In the genomic region with DNA sequence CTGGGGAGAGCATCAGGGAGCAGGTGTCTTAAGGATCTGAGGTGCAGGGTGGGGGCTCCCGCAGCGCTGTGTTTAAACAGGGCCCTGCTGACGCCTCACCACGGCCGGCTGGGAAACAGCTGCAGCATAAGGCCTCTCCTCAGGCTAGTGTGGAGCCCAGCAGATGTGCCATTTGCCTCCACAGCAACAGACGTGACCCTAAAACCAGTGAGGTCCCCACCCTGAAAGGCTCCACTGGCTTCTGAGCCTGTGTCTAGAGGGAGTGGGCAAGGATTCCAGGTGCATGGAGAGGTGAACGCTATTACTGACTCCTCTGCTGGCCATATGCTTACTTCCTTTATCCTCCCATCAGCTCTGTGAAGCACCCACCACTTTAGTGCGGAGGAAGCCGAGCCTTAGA, we compare ENCODE assay signal across 10 cellular contexts. TPM values are rescaled to one million over a fixed set of nuclear protein-coding genes. Genes with fewer than 3 reads are reported as not detected.
DNase-seq lines count a peak whose midpoint lies in the region; ATAC-seq and TF ChIP-seq lines count a peak whose summit lies in the region.
"Had no signal": no experiment of that assay in that cellular context is flagged by ENCODE, and none has a peak within 500 bp of the region (broad histone marks: within the 10 kb centered on the region; RNA-seq: fewer than 3 reads in every experiment).

No MANE protein-coding gene starts in this region.

- no peaks in the 10 kb centered on the region for H3K27me3 Mint-ChIP-seq in nephron progenitor cell (ENCODE audit: low read depth, poor library complexity)
- H3K27me3 Mint-ChIP-seq in CD14-positive monocyte (ENCODE audit: low read depth in 3 of 3): peaks cover 1 to 6% (median 3%) of the 10 kb centered on the region in 3 donors
- H3K27me3 Mint-ChIP-seq: CD4-positive, CD25-positive, alpha-beta regulatory T cell had no signal

- CTCF ChIA-PET in mammary epithelial cell (lab: Charles Lee; ENCODE audit: low non-redundant PET): no interaction called here

- H3K27ac ChIP-seq in ACC112 (ENCODE audit: low read depth, low read length) (peak overlapping the region; percentile 14; the same call in 1 of the 2 replicates), mammary epithelial cell (ENCODE audit: insufficient read depth, low read depth, low read length) (peak overlapping the region; percentile 85)

- H3K4me3 Mint-ChIP-seq in nephron progenitor cell (peak overlapping the region; percentile 29), CD14-positive monocyte (no peak overlapping the region)
- H3K4me3 Mint-ChIP-seq: CD4-positive, CD25-positive, alpha-beta regulatory T cell; dendritic cell treated with granulocyte-macrophage colony-stimulating factor and Interleukin-4, amounts not matched to agents 40 ng/mL and 50 ng/mL, for 4 days had no signal

- H3K79me2 ChIP-seq in ACC112 (ENCODE audit: control insufficient read depth, insufficient read depth, low read length, unreplicated experiment) (no peaks in the 10 kb centered on the region), mammary epithelial cell (ENCODE audit: insufficient read depth, low read length) (no peaks in the 10 kb centered on the region)

- peaks cover 13% of the 10 kb centered on the region for H3K9me3 Mint-ChIP-seq in nephron progenitor cell
- no peaks in the 10 kb centered on the region for H3K9me3 Mint-ChIP-seq in CD14-positive monocyte
- H3K9me3 Mint-ChIP-seq: CD4-positive, CD25-positive, alpha-beta regulatory T cell; dendritic cell treated with granulocyte-macrophage colony-stimulating factor and Interleukin-4, amounts not matched to agents 40 ng/mL and 50 ng/mL, for 4 days had no signal

- no peak for ATAC-seq in HG03139 (IDR thresholded peaks at IDR 0.05; ENCODE audit: unreplicated experiment)

- no peak overlapping the region for H3K4me3 ChIP-seq in ACC112 (ENCODE audit: low read depth, low read length)
- no peak overlapping the region for H3K4me3 ChIP-seq in mammary epithelial cell (replicated peaks in 1 of 3; ENCODE audit: insufficient read depth in 1 of 3, low read depth in 2 of 3, low read length in 3 of 3)

- no peaks in the 10 kb centered on the region for H3K9me3 ChIP-seq in mammary epithelial cell (replicated peaks; ENCODE audit: insufficient read depth, low read length)

- peak overlapping the region; percentile 98 for H3K27ac Mint-ChIP-seq in nephron progenitor cell
- H3K27ac Mint-ChIP-seq in CD14-positive monocyte: no peak overlapping the region

- peak overlapping the region; percentile 50 for H3K4me2 ChIP-seq in mammary epithelial cell (ENCODE audit: insufficient read depth, low read depth, low read length)

- peaks cover 19% of the 10 kb centered on the region for H3K4me1 ChIP-seq in ACC112 (ENCODE audit: control insufficient read depth, insufficient read depth, low read length, unreplicated experiment)
- peaks cover 75% of the 10 kb centered on the region for H3K4me1 ChIP-seq in mammary epithelial cell (ENCODE audit: insufficient read depth, low read length)

- TF ChIP-seq CTCF in mammary epithelial cell (conservative IDR thresholded peaks at IDR 0.05 in 1 of 2, IDR thresholded peaks at IDR 0.05 in 1 of 2; ENCODE audit: extremely low read depth in 1 of 2, insufficient read depth in 1 of 2, low read depth in 1 of 2, low read length in 2 of 2) (no peak), nephron progenitor cell (IDR thresholded peaks at IDR 0.05) (no peak), CD14-positive monocyte (IDR thresholded peaks at IDR 0.05) (no peak)

- no TSS peak for BruUV-seq in mammary epithelial cell (replicated peaks; lab: Mats Ljungman, UMichigan)

- peak; percentile 75 for DNase-seq in NCI-H146 treated with DMSO at 0.1 percent for 48 hours (lab: John Stamatoyannopoulos, UW; ENCODE audit: unreplicated experiment)
- DNase-seq in mammary epithelial cell: no peak
- DNase-seq in nephron progenitor cell: no peak
- no peak for DNase-seq in NCI-H774 (lab: John Stamatoyannopoulos, UW)
- DNase-seq in GDM1 (lab: John Stamatoyannopoulos, UW): no peak
- DNase-seq in CD14-positive monocyte (ENCODE audit: low spot score): no peak
- DNase-seq: CD4-positive, CD25-positive, alpha-beta regulatory T cell had no signal

- in situ Hi-C loops in mammary epithelial cell (cut with MboI; ENCODE audit: low sequenced_read_pairs in 2 of 2): no loop called here

- H3K36me3 ChIP-seq in ACC112 (ENCODE audit: insufficient read depth, low read length) (no peaks in the 10 kb centered on the region), mammary epithelial cell (ENCODE audit: insufficient read depth, low read length) (no peaks in the 10 kb centered on the region)

- H3K4me1 Mint-ChIP-seq in nephron progenitor cell (peaks cover 76% of the 10 kb centered on the region), CD14-positive monocyte (peaks cover 31% of the 10 kb centered on the region)

- WGBS in mammary epithelial cell (ENCODE audit: low coverage, missing lambda C conversion rate): 62% methylated on average over 9 of the region's 9 CpGs

- H3K27me3 ChIP-seq in ACC112 (ENCODE audit: insufficient read depth, low read length): no peaks in the 10 kb centered on the region
- H3K27me3 ChIP-seq in mammary epithelial cell (ENCODE audit: insufficient read depth, low read length): no peaks in the 10 kb centered on the region

- H4K20me1 ChIP-seq in mammary epithelial cell (ENCODE audit: insufficient read depth, low read length): no peaks in the 10 kb centered on the region

- no peak overlapping the region for H3K9ac ChIP-seq in mammary epithelial cell (ENCODE audit: insufficient read depth, low read length)

- H3K36me3 Mint-ChIP-seq in nephron progenitor cell (ENCODE audit: low read depth): peaks cover 7% of the 10 kb centered on the region
- no peaks in the 10 kb centered on the region for H3K36me3 Mint-ChIP-seq in CD14-positive monocyte
- H3K36me3 Mint-ChIP-seq: CD4-positive, CD25-positive, alpha-beta regulatory T cell had no signal

- intact Hi-C loops in mammary epithelial cell (cut with micrococcal nuclease): loop anchor here (10.0 kb wide), 1 partner anchor 1100 kb away; a partner anchor contains a TSS
- intact Hi-C loops in CD14-positive monocyte (cut with micrococcal nuclease): no loop called here

- H2AFZ ChIP-seq in ACC112 (ENCODE audit: low read length, unreplicated experiment) (no peak overlapping the region), mammary epithelial cell (ENCODE audit: low read depth, low read length) (peak overlapping the region; percentile 66)

- dilution Hi-C loops in mammary epithelial cell (cut with HindIII; ENCODE audit: low sequenced_read_pairs): no loop called here

RNA-seq across cellular contexts. Expression of a gene that starts 47.8 kb away (rescaled TPM):
- total RNA-seq in mammary epithelial cell: 100 to 1,000 TPM in 1 of 2 donors, 10 to 100 TPM in 1; 74.3 to 124 TPM
- polyA plus RNA-seq in mammary epithelial cell (131 TPM), CD14-positive monocyte (10 to 100 TPM; 64.7 to 82.1 TPM)
- polyA minus RNA-seq in mammary epithelial cell: 278 TPM
